Comparison of ENCODE assay signal across 21 cellular contexts in genomic region chr5:2758632-2759031, GRCh38. TPM values are rescaled to one million over a fixed set of nuclear protein-coding genes. Genes with fewer than 3 reads are reported as not detected.
"Had no signal": no experiment of that assay in that cellular context is flagged by ENCODE, and none has a peak within 500 bp of the region (broad histone marks: within the 10 kb centered on the region; RNA-seq: fewer than 3 reads in every experiment).

No MANE protein-coding gene starts in this region.

- H3K4me3 ChIP-seq: ovary, sigmoid colon had no signal

- DNase-seq: activated B cell treated with CpG ODN at 0.5 μM for 24 hours; activated CD4-positive, alpha-beta T cell treated with anti-CD3 and anti-CD28 coated beads for 48 hours; activated CD8-positive, alpha-beta memory T cell treated with anti-CD3 and anti-CD28 coated beads, Interleukin-2, amount 50 U/mL, for 4 hours; activated CD8-positive, alpha-beta T cell treated with anti-CD3 and anti-CD28 coated beads, Interleukin-2, amount 10 ng/mL, durations not matched to agents 7 days and 5 days; activated gamma-delta T cell treated with Interleukin-2 at 50 U/mL for 16 hours; activated naive CD8-positive, alpha-beta T cell treated with anti-CD3 and anti-CD28 coated beads for 36 hours; activated T-cell treated with anti-CD3 and anti-CD28 coated beads, Interleukin-2, amount 50 U/mL, for 48 hours; amygdala; brain microvascular endothelial cell; cerebellar nuclear complex; dermis blood vessel endothelial cell; erythroblast; hippocampal formation; kidney glomerular epithelial cell; midbrain; ovary; sigmoid colon; stimulated activated CD4-positive, alpha-beta T cell treated with anti-CD3 and anti-CD28 coated beads, Interleukin-1b, Interleukin-23, amount 100 ng/mL, for 48 hours; stimulated activated naive CD8-positive, alpha-beta T cell treated with anti-CD3 and anti-CD28 coated beads, Interleukin-15, amount 100 ng/mL, for 72 hours; T-helper 2 cell had no signal

- H3K27me3 ChIP-seq: ovary had no signal

- H3K9me3 ChIP-seq: ovary, sigmoid colon had no signal

- FAIRE-seq: TTC549 had no signal

- H3K36me3 ChIP-seq: brain microvascular endothelial cell, ovary, sigmoid colon had no signal

- ATAC-seq: activated CD8-positive, alpha-beta T cell treated with anti-CD3 and anti-CD28 coated beads, Interleukin-2, amount 10 ng/mL, durations not matched to agents 7 days and 5 days; stimulated activated naive CD8-positive, alpha-beta T cell treated with anti-CD3 and anti-CD28 coated beads, Interleukin-15, amount 100 ng/mL, for 72 hours had no signal

- H3K27ac ChIP-seq: brain microvascular endothelial cell, ovary, sigmoid colon had no signal

RNA-seq across cellular contexts. Expression of gene IRX2, which starts 7.2 kb away (rescaled TPM):
- total RNA-seq: activated B cell treated with CpG ODN at 0.5 μM for 24 hours; activated CD8-positive, alpha-beta T cell treated with anti-CD3 and anti-CD28 coated beads, Interleukin-2, amount 10 ng/mL, durations not matched to agents 7 days and 5 days; activated naive CD8-positive, alpha-beta T cell treated with anti-CD3 and anti-CD28 coated beads for 36 hours; sigmoid colon had no signal
